In genomic region chr10:5365940-5366339, GRCh38 we compare ENCODE assay signal across 29 cellular contexts. TPM values are rescaled to one million over a fixed set of nuclear protein-coding genes. Genes with fewer than 3 reads are reported as not detected.
"Had no signal": no experiment of that assay in that cellular context is flagged by ENCODE, and none has a peak within 500 bp of the region (broad histone marks: within the 10 kb centered on the region; RNA-seq: fewer than 3 reads in every experiment).

No MANE protein-coding gene starts in this region.

- DNase-seq: activated CD4-positive, alpha-beta T cell treated with anti-CD3 and anti-CD28 coated beads, Interleukin-2, amount 50 U/mL, for 1 hour; activated CD4-positive, CD25-positive, alpha-beta regulatory T cell treated with anti-CD3 and anti-CD28 coated beads, Interleukin-2, amount 50 U/mL, for 72 hours; activated CD8-positive, alpha-beta T cell treated with anti-CD3 and anti-CD28 coated beads, Interleukin-2, amount 10 ng/mL, durations not matched to agents 7 days and 5 days; activated gamma-delta T cell treated with Interleukin-2 at 50 U/mL for 16 hours; activated T-cell treated with anti-CD3 and anti-CD28 coated beads, Interleukin-2, amount 50 U/mL, for 1 hour; anterior cingulate cortex; body of pancreas; erythroblast; foreskin fibroblast; heart right ventricle; left colon; lower lobe of right lung; mesendoderm; mucosa of descending colon; nephron progenitor cell; right cardiac atrium; stimulated activated CD4-positive, alpha-beta T cell treated with anti-CD3 and anti-CD28 coated beads, Interleukin-12 subunit alpha, Interleukin-12 subunit beta, amount 100 ng/mL, for 4 hours; substantia nigra; T1000; thyroid gland; WERI-Rb-1 had no signal

- ATAC-seq: activated CD8-positive, alpha-beta T cell treated with anti-CD3 and anti-CD28 coated beads, Interleukin-2, amount 10 ng/mL, durations not matched to agents 7 days and 5 days; heart right ventricle; right cardiac atrium had no signal

- H3K4me3 ChIP-seq: body of pancreas, heart right ventricle, lower lobe of right lung, mucosa of descending colon, thyroid gland had no signal

- H3K27ac ChIP-seq: body of pancreas, heart right ventricle, lower lobe of right lung, parathyroid adenoma, thyroid gland, WERI-Rb-1 had no signal

- H3K79me2 ChIP-seq: parathyroid adenoma had no signal

- H3K9me3 ChIP-seq: body of pancreas, heart right ventricle, lower lobe of right lung, mucosa of descending colon, thyroid gland had no signal

- H3K4me1 ChIP-seq: heart right ventricle, lower lobe of right lung, parathyroid adenoma, thyroid gland had no signal

- H3K36me3 ChIP-seq: heart right ventricle, lower lobe of right lung, thyroid gland, WERI-Rb-1 had no signal

- H2AFZ ChIP-seq: parathyroid adenoma had no signal

- FAIRE-seq: keratinocyte had no signal

- H3K27me3 ChIP-seq: body of pancreas, thyroid gland had no signal

- H3K9ac ChIP-seq: parathyroid adenoma had no signal

RNA-seq across cellular contexts. Expression of gene UCN3, which starts 1.2 kb away (rescaled TPM):
- total RNA-seq: activated CD8-positive, alpha-beta T cell treated with anti-CD3 and anti-CD28 coated beads, Interleukin-2, amount 10 ng/mL, durations not matched to agents 7 days and 5 days; cardiac septum; chondrocyte; fibroblast of lung; heart right ventricle; pulmonary artery endothelial cell; right cardiac atrium; skeletal muscle tissue; thyroid gland; urinary bladder had no signal
- polyA plus RNA-seq: fibroblast of lung, heart right ventricle, keratinocyte, right cardiac atrium, urinary bladder had no signal

RNA-seq across cellular contexts. Expression of gene TUBAL3, which starts 38.7 kb away (rescaled TPM):
- total RNA-seq: activated CD8-positive, alpha-beta T cell treated with anti-CD3 and anti-CD28 coated beads, Interleukin-2, amount 10 ng/mL, durations not matched to agents 7 days and 5 days; body of pancreas; chondrocyte; fibroblast of lung; lower lobe of right lung; skeletal muscle tissue had no signal
- polyA plus RNA-seq: fibroblast of lung had no signal
